Comparison of ENCODE assay signal across 21 cellular contexts in genomic region chr14:23086565-23086964, GRCh38. TPM values are rescaled to one million over a fixed set of nuclear protein-coding genes. Genes with fewer than 3 reads are reported as not detected.
DNase-seq lines count a peak whose midpoint lies in the region; ATAC-seq, FAIRE-seq and TF ChIP-seq lines count a peak whose summit lies in the region.
"Had no signal": no experiment of that assay in that cellular context is flagged by ENCODE, and none has a peak within 500 bp of the region (broad histone marks: within the 10 kb centered on the region; RNA-seq: fewer than 3 reads in every experiment).

No MANE protein-coding gene starts in this region.

- H3K27me3 ChIP-seq in esophagus muscularis mucosa: no peaks in the 10 kb centered on the region

- TF ChIP-seq EP300 in esophagus muscularis mucosa (IDR thresholded peaks at IDR 0.05): no peak

- peaks cover 70 to 100% (median 96%) of the 10 kb centered on the region in 4 donors for H3K36me3 ChIP-seq in esophagus muscularis mucosa

- intact Hi-C loops in activated CD8-positive, alpha-beta T cell treated with anti-CD3 and anti-CD28 coated beads for 36 hours (cut with micrococcal nuclease): no loop called here
- intact Hi-C loops in esophagus muscularis mucosa (cut with DNase I): no loop called here

- H3K4me3 Mint-ChIP-seq in activated CD8-positive, alpha-beta T cell treated with anti-CD3 and anti-CD28 coated beads for 36 hours: no peak overlapping the region
- H3K4me3 Mint-ChIP-seq in activated CD8-positive, alpha-beta T cell treated with anti-CD3 and anti-CD28 coated beads, Interleukin-2, amount 10 ng/mL, durations not matched to agents 7 days and 5 days: no peak overlapping the region
- no peak overlapping the region for H3K4me3 Mint-ChIP-seq in stimulated activated naive CD8-positive, alpha-beta T cell treated with anti-CD3 and anti-CD28 coated beads, Interleukin-15, Interleukin-2, amounts not matched to agents 100 ng/mL and 50 ng/mL, for 24 hours
- H3K4me3 Mint-ChIP-seq in stimulated activated naive CD8-positive, alpha-beta T cell treated with anti-CD3 and anti-CD28 coated beads, Interleukin-15, amount 100 ng/mL, for 72 hours: no peak overlapping the region
- no peak overlapping the region for H3K4me3 Mint-ChIP-seq in memory B cell
- H3K4me3 Mint-ChIP-seq: CD4-positive, alpha-beta memory T cell had no signal

- ATAC-seq in activated CD8-positive, alpha-beta T cell treated with anti-CD3 and anti-CD28 coated beads for 36 hours: no peak
- ATAC-seq in activated CD8-positive, alpha-beta T cell treated with anti-CD3 and anti-CD28 coated beads, Interleukin-2, amount 10 ng/mL, durations not matched to agents 7 days and 5 days: no peak
- no peak for ATAC-seq in stimulated activated naive CD8-positive, alpha-beta T cell treated with anti-CD3 and anti-CD28 coated beads, Interleukin-15, amount 100 ng/mL, for 72 hours
- ATAC-seq in memory B cell (ENCODE audit: low read depth): no peak
- ATAC-seq: PC-3 had no signal

- peaks cover 35% of the 10 kb centered on the region for H3K36me3 Mint-ChIP-seq in activated CD8-positive, alpha-beta T cell treated with anti-CD3 and anti-CD28 coated beads for 36 hours (ENCODE audit: low read depth)
- peaks cover 62% of the 10 kb centered on the region for H3K36me3 Mint-ChIP-seq in activated CD8-positive, alpha-beta T cell treated with anti-CD3 and anti-CD28 coated beads, Interleukin-2, amount 10 ng/mL, durations not matched to agents 7 days and 5 days (ENCODE audit: low read depth)
- H3K36me3 Mint-ChIP-seq in stimulated activated naive CD8-positive, alpha-beta T cell treated with anti-CD3 and anti-CD28 coated beads, Interleukin-15, Interleukin-2, amounts not matched to agents 100 ng/mL and 50 ng/mL, for 24 hours (ENCODE audit: low read depth): peaks cover 60% of the 10 kb centered on the region
- H3K36me3 Mint-ChIP-seq in memory B cell: peaks cover 26% of the 10 kb centered on the region

- DNase-seq in activated CD8-positive, alpha-beta T cell treated with anti-CD3 and anti-CD28 coated beads for 36 hours: no peak
- no peak for DNase-seq in activated CD8-positive, alpha-beta T cell treated with anti-CD3 and anti-CD28 coated beads, Interleukin-2, amount 10 ng/mL, durations not matched to agents 7 days and 5 days
- DNase-seq in stimulated activated naive CD8-positive, alpha-beta T cell treated with anti-CD3 and anti-CD28 coated beads, Interleukin-15, amount 100 ng/mL, for 72 hours: no peak
- DNase-seq in memory B cell (ENCODE audit: low spot score in 2 of 2) (no peak), NAMALWA (ENCODE audit: low spot score) (no peak), esophagus muscularis mucosa (ENCODE audit: extremely low spot score) (no peak), GM12892 (ENCODE audit: insufficient read length) (no peak)
- DNase-seq: CD4-positive, alpha-beta memory T cell; HCEC 1CT; MV-4-11; NCI-H1417 treated with DMSO at 0.1 percent for 48 hours; NCI-H1930; NCI-H774; PC-3 had no signal

- H3K9me3 ChIP-seq in esophagus muscularis mucosa: no peaks in the 10 kb centered on the region

- TF ChIP-seq CTCF in activated CD8-positive, alpha-beta T cell treated with anti-CD3 and anti-CD28 coated beads for 36 hours (IDR thresholded peaks at IDR 0.05): no peak
- TF ChIP-seq CTCF in esophagus muscularis mucosa (IDR thresholded peaks at IDR 0.05): no peak

- no peaks in the 10 kb centered on the region for H3K27me3 Mint-ChIP-seq in activated CD8-positive, alpha-beta T cell treated with anti-CD3 and anti-CD28 coated beads for 36 hours
- no peaks in the 10 kb centered on the region for H3K27me3 Mint-ChIP-seq in activated CD8-positive, alpha-beta T cell treated with anti-CD3 and anti-CD28 coated beads, Interleukin-2, amount 10 ng/mL, durations not matched to agents 7 days and 5 days (ENCODE audit: low read depth)
- no peaks in the 10 kb centered on the region for H3K27me3 Mint-ChIP-seq in stimulated activated naive CD8-positive, alpha-beta T cell treated with anti-CD3 and anti-CD28 coated beads, Interleukin-15, Interleukin-2, amounts not matched to agents 100 ng/mL and 50 ng/mL, for 24 hours
- H3K27me3 Mint-ChIP-seq in stimulated activated naive CD8-positive, alpha-beta T cell treated with anti-CD3 and anti-CD28 coated beads, Interleukin-15, amount 100 ng/mL, for 72 hours: no peaks in the 10 kb centered on the region
- H3K27me3 Mint-ChIP-seq in memory B cell: no peaks in the 10 kb centered on the region
- H3K27me3 Mint-ChIP-seq: CD4-positive, alpha-beta memory T cell had no signal

- FAIRE-seq in GM12892 (lab: Jason Lieb, UNC): no peak
- FAIRE-seq: HTR-8/SVneo had no signal

- H3K4me1 Mint-ChIP-seq in activated CD8-positive, alpha-beta T cell treated with anti-CD3 and anti-CD28 coated beads for 36 hours (ENCODE audit: low read depth): peaks cover 34% of the 10 kb centered on the region
- no peaks in the 10 kb centered on the region for H3K4me1 Mint-ChIP-seq in activated CD8-positive, alpha-beta T cell treated with anti-CD3 and anti-CD28 coated beads, Interleukin-2, amount 10 ng/mL, durations not matched to agents 7 days and 5 days (ENCODE audit: low read depth)
- H3K4me1 Mint-ChIP-seq in stimulated activated naive CD8-positive, alpha-beta T cell treated with anti-CD3 and anti-CD28 coated beads, Interleukin-15, Interleukin-2, amounts not matched to agents 100 ng/mL and 50 ng/mL, for 24 hours (ENCODE audit: low read depth): peaks cover 38% of the 10 kb centered on the region
- peaks cover 23% of the 10 kb centered on the region for H3K4me1 Mint-ChIP-seq in stimulated activated naive CD8-positive, alpha-beta T cell treated with anti-CD3 and anti-CD28 coated beads, Interleukin-15, amount 100 ng/mL, for 72 hours
- H3K4me1 Mint-ChIP-seq in memory B cell: peaks cover 9% of the 10 kb centered on the region

- peak overlapping the region; percentile 22 for H3K27ac Mint-ChIP-seq in activated CD8-positive, alpha-beta T cell treated with anti-CD3 and anti-CD28 coated beads for 36 hours
- no peak overlapping the region for H3K27ac Mint-ChIP-seq in activated CD8-positive, alpha-beta T cell treated with anti-CD3 and anti-CD28 coated beads, Interleukin-2, amount 10 ng/mL, durations not matched to agents 7 days and 5 days
- H3K27ac Mint-ChIP-seq in stimulated activated naive CD8-positive, alpha-beta T cell treated with anti-CD3 and anti-CD28 coated beads, Interleukin-15, Interleukin-2, amounts not matched to agents 100 ng/mL and 50 ng/mL, for 24 hours: peak overlapping the region; percentile 39
- H3K27ac Mint-ChIP-seq in stimulated activated naive CD8-positive, alpha-beta T cell treated with anti-CD3 and anti-CD28 coated beads, Interleukin-15, amount 100 ng/mL, for 72 hours: peak overlapping the region in 1 of 2 donors; percentile 35
- peak overlapping the region; percentile 28 for H3K27ac Mint-ChIP-seq in memory B cell

- POLR2A ChIA-PET in activated CD8-positive, alpha-beta T cell treated with anti-CD3 and anti-CD28 coated beads for 36 hours (lab: Charles Lee): interaction anchor here (1.0 to 2.8 kb wide), 3 partner anchors 8 to 27 kb away, joined by 3 to 13 read pairs (median 8); partner anchors contain the start of genes ACIN1 and C14orf119
- POLR2A ChIA-PET in activated CD8-positive, alpha-beta T cell treated with anti-CD3 and anti-CD28 coated beads, Interleukin-2, amount 10 ng/mL, durations not matched to agents 7 days and 5 days (lab: Charles Lee): no interaction called here

- TF ChIP-seq POLR2A in esophagus muscularis mucosa (IDR thresholded peaks at IDR 0.05; ENCODE audit: low read depth): no peak
- no peak for TF ChIP-seq POLR2A in GM12892 (IDR thresholded peaks at IDR 0.05; ENCODE audit: low read depth, low read length)

- H3K27ac ChIP-seq in esophagus muscularis mucosa (replicated peaks in 1 of 4): no peak overlapping the region
- H3K27ac ChIP-seq: HL-60, RWPE1 had no signal

- no peak overlapping the region for H3K4me3 ChIP-seq in esophagus muscularis mucosa

- no peaks in the 10 kb centered on the region for H3K9me3 Mint-ChIP-seq in activated CD8-positive, alpha-beta T cell treated with anti-CD3 and anti-CD28 coated beads for 36 hours
- no peaks in the 10 kb centered on the region for H3K9me3 Mint-ChIP-seq in activated CD8-positive, alpha-beta T cell treated with anti-CD3 and anti-CD28 coated beads, Interleukin-2, amount 10 ng/mL, durations not matched to agents 7 days and 5 days (ENCODE audit: insufficient read depth)
- H3K9me3 Mint-ChIP-seq in stimulated activated naive CD8-positive, alpha-beta T cell treated with anti-CD3 and anti-CD28 coated beads, Interleukin-15, Interleukin-2, amounts not matched to agents 100 ng/mL and 50 ng/mL, for 24 hours: no peaks in the 10 kb centered on the region
- no peaks in the 10 kb centered on the region for H3K9me3 Mint-ChIP-seq in stimulated activated naive CD8-positive, alpha-beta T cell treated with anti-CD3 and anti-CD28 coated beads, Interleukin-15, amount 100 ng/mL, for 72 hours
- H3K9me3 Mint-ChIP-seq in memory B cell: no peaks in the 10 kb centered on the region

- CTCF ChIA-PET in activated CD8-positive, alpha-beta T cell treated with anti-CD3 and anti-CD28 coated beads for 36 hours (lab: Charles Lee): interaction anchor here (1.9 to 8.6 kb wide), 5 partner anchors 8 to 34 kb away, joined by 5 to 84 read pairs (median 12); partner anchors contain the start of genes ACIN1, C14orf119 and CDH24
- CTCF ChIA-PET in activated CD8-positive, alpha-beta T cell treated with anti-CD3 and anti-CD28 coated beads, Interleukin-2, amount 10 ng/mL, durations not matched to agents 7 days and 5 days (lab: Charles Lee): interaction anchor here (0.6 to 8.6 kb wide), 3 partner anchors 9 to 29 kb away, joined by 3 to 85 read pairs (median 4); no protein-coding TSS in a partner anchor

- peaks cover 0 to 31% (median 13%) of the 10 kb centered on the region in 4 donors for H3K4me1 ChIP-seq in esophagus muscularis mucosa

- 83% methylated on average over 1 of the region's 1 CpG for WGBS in esophagus muscularis mucosa

RNA-seq across cellular contexts. Expression of gene ACIN1, which starts 8.4 kb away (rescaled TPM):
- 100 to 1,000 TPM; 132 to 139 TPM for total RNA-seq in activated CD8-positive, alpha-beta T cell treated with anti-CD3 and anti-CD28 coated beads for 36 hours
- 100 to 1,000 TPM; 161 to 177 TPM for total RNA-seq in activated CD8-positive, alpha-beta T cell treated with anti-CD3 and anti-CD28 coated beads, Interleukin-2, amount 10 ng/mL, durations not matched to agents 7 days and 5 days
- total RNA-seq in esophagus muscularis mucosa: 100 to 1,000 TPM in 1 of 4 donors, 10 to 100 TPM in 3; 60.1 to 101 (median 89.5) TPM
- 83.9 TPM for polyA plus RNA-seq in GM12892 (2012; ENCODE audit: missing spikeins)

RNA-seq across cellular contexts. Expression of gene C14orf119, which starts 8.7 kb away (rescaled TPM):
- 10 to 100 TPM; 49.2 to 51.1 TPM for total RNA-seq in activated CD8-positive, alpha-beta T cell treated with anti-CD3 and anti-CD28 coated beads for 36 hours
- 10 to 100 TPM; 46.0 to 47.0 TPM for total RNA-seq in activated CD8-positive, alpha-beta T cell treated with anti-CD3 and anti-CD28 coated beads, Interleukin-2, amount 10 ng/mL, durations not matched to agents 7 days and 5 days
- 10 to 100 TPM; 21.2 to 42.5 (median 34.0) TPM for total RNA-seq in esophagus muscularis mucosa
- 39.9 TPM for polyA plus RNA-seq in GM12892 (2012; ENCODE audit: missing spikeins)

RNA-seq across cellular contexts. Expression of gene CIROP, which starts 18.2 kb away (rescaled TPM):
- not detected for total RNA-seq in activated CD8-positive, alpha-beta T cell treated with anti-CD3 and anti-CD28 coated beads for 36 hours
- total RNA-seq in activated CD8-positive, alpha-beta T cell treated with anti-CD3 and anti-CD28 coated beads, Interleukin-2, amount 10 ng/mL, durations not matched to agents 7 days and 5 days: not detected
- total RNA-seq in esophagus muscularis mucosa: under 1 TPM in 1 of 4 donors, not detected in 3; 0.19 TPM
- polyA plus RNA-seq in GM12892 (2012; ENCODE audit: missing spikeins): not detected
- total RNA-seq: A172; CD4-positive, alpha-beta memory T cell; NCI-H460; PC-3 had no signal
- polyA plus RNA-seq: CD4-positive, alpha-beta memory T cell had no signal

RNA-seq across cellular contexts. Expression of gene CDH24, which starts 29.2 kb away (rescaled TPM):
- total RNA-seq in activated CD8-positive, alpha-beta T cell treated with anti-CD3 and anti-CD28 coated beads for 36 hours: under 1 TPM; 0.69 to 0.72 TPM
- 1 to 10 TPM; 1.6 to 1.8 TPM for total RNA-seq in activated CD8-positive, alpha-beta T cell treated with anti-CD3 and anti-CD28 coated beads, Interleukin-2, amount 10 ng/mL, durations not matched to agents 7 days and 5 days
- total RNA-seq in esophagus muscularis mucosa: 1 to 10 TPM; 2.5 to 5.9 (median 3.6) TPM
- 1.1 TPM for polyA plus RNA-seq in GM12892 (2012; ENCODE audit: missing spikeins)

RNA-seq across cellular contexts. Expression of gene CEBPE, which starts 32.5 kb away (rescaled TPM):
- under 1 TPM; 0.27 to 0.34 TPM for total RNA-seq in activated CD8-positive, alpha-beta T cell treated with anti-CD3 and anti-CD28 coated beads for 36 hours
- under 1 TPM; 0.50 to 0.92 TPM for total RNA-seq in activated CD8-positive, alpha-beta T cell treated with anti-CD3 and anti-CD28 coated beads, Interleukin-2, amount 10 ng/mL, durations not matched to agents 7 days and 5 days
- total RNA-seq in esophagus muscularis mucosa: under 1 TPM in 1 of 4 donors, not detected in 3; 0.57 TPM
- polyA plus RNA-seq in GM12892 (2012; ENCODE audit: missing spikeins): not detected
- total RNA-seq: A172, NCI-H460, PC-3 had no signal
- polyA plus RNA-seq: BJ had no signal
